24 cellular contexts compared by ENCODE assay signal in the genomic region with DNA sequence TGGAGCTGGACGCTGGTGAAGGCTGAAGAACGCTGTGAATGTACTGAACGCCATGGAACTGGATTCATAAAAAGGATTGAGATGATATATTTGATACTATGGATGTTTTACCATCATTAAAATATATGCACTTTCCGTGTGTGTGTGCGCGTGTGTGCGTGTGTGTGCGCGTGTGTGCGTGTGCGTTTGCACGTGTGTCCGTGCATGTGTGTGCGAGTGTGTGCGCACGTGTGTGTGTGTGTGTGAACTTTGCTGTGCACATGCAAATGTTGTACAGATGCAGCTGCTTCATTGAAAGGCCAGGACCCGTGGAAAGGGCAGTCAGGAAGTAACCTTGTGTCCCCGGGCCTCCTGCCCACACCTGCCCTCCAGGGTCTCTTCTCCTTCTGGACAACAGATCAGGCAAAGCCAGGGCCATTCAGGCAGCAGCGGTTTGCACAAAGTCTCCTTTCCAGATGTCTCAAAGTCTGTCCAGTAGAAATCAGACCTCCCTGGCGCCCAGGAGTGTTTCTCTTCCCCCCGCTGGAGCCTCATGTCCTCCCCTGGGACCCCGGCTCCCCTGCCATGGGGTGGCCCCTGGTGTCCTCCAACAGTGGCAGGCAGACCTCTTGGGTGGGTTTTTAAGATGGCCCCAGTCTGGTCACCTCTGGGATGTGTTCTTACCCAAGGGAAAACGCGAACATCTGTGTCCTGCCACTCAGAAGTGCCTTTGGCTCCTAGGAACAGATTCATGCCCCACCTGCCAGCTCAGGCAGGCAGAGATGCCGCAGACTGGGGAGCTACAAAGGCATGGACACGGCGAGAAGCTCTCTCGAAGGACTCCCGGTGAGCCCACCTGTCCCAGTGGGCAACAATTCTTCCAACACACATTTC.
DNase-seq lines count a peak whose midpoint lies in the region; ATAC-seq and TF ChIP-seq lines count a peak whose summit lies in the region.
"Had no signal": no experiment of that assay in that cellular context is flagged by ENCODE, and none has a peak within 500 bp of the region (broad histone marks: within the 10 kb centered on the region; RNA-seq: fewer than 3 reads in every experiment).

No MANE protein-coding gene starts in this region.

- peak overlapping the region; percentile 69 for H3K4me2 ChIP-seq in BLaER1
- H3K4me2 ChIP-seq: A549, GM23338 had no signal

- WGBS in sigmoid colon, 2 donors: 80 to 84% methylated on average over 29 of the region's 29 CpGs

- no peak for TF ChIP-seq EP300 in sigmoid colon (IDR thresholded peaks at IDR 0.05)

- H3K4me1 ChIP-seq in BLaER1 (peaks cover 51% of the 10 kb centered on the region), HEK293 (ENCODE audit: control insufficient read depth, insufficient read depth, low read length) (no peaks in the 10 kb centered on the region), sigmoid colon (peaks cover 0 to 32% (median 25%) of the 10 kb centered on the region in 4 donors)
- H3K4me1 ChIP-seq: A549 had no signal

- H3K27ac ChIP-seq in BLaER1: peak overlapping the region; percentile 26; the same call in 1 of the 2 replicates
- H3K27ac ChIP-seq in HEK293 (ENCODE audit: extremely low read depth, low read depth, low read length): no peak overlapping the region
- no peak overlapping the region for H3K27ac ChIP-seq in sigmoid colon
- H3K27ac ChIP-seq: A549, SK-N-MC had no signal

- peaks cover 6% of the 10 kb centered on the region for H3K27me3 Mint-ChIP-seq in chondrocyte (ENCODE audit: low read depth)
- peaks cover 24 to 81% of the 10 kb centered on the region in 2 donors for H3K27me3 Mint-ChIP-seq in effector memory CD8-positive, alpha-beta T cell

- TF ChIP-seq CTCF in HEK293 (tag by site-specific recombination; IDR thresholded peaks at IDR 0.05) (no peak), chondrocyte (IDR thresholded peaks at IDR 0.05) (no peak), sigmoid colon (IDR thresholded peaks at IDR 0.05) (no peak)

- no peak for ATAC-seq in effector memory CD8-positive, alpha-beta T cell (replicated peaks)
- no peak for ATAC-seq in HG02973 (IDR thresholded peaks at IDR 0.05; ENCODE audit: unreplicated experiment)
- ATAC-seq: A549; CD8-positive, alpha-beta T cell; GM23338; K562 had no signal

- CTCF ChIA-PET in HEK293 (lab: Yijun Ruan, JAX): no interaction called here

- H3K9ac ChIP-seq in BLaER1: no peak overlapping the region

- H4K20me1 ChIP-seq in BLaER1: no peaks in the 10 kb centered on the region

- H3K27me3 ChIP-seq in BLaER1: no peaks in the 10 kb centered on the region
- no peaks in the 10 kb centered on the region for H3K27me3 ChIP-seq in sigmoid colon
- H3K27me3 ChIP-seq: BE2C, MG63 had no signal

- intact Hi-C loops in sigmoid colon (cut with DNase I): loop anchor here (5.0 kb wide), 1 partner anchor 88 kb away; a partner anchor contains a TSS

- H3K9me3 ChIP-seq in BLaER1 (peaks cover 59% of the 10 kb centered on the region), HEK293 (ENCODE audit: control insufficient read depth, insufficient read depth, low read depth, low read length) (no peaks in the 10 kb centered on the region), sigmoid colon (peaks cover 0 to 6% (median 0%) of the 10 kb centered on the region in 4 donors)

- no peaks in the 10 kb centered on the region for H3K36me3 Mint-ChIP-seq in chondrocyte (ENCODE audit: low read depth)
- H3K36me3 Mint-ChIP-seq in effector memory CD8-positive, alpha-beta T cell (ENCODE audit: insufficient read depth): no peaks in the 10 kb centered on the region
- H3K36me3 Mint-ChIP-seq: CD8-positive, alpha-beta T cell had no signal

- H3K4me3 ChIP-seq in BLaER1 (no peak overlapping the region), HEK293 (ENCODE audit: low read depth, low read length) (no peak overlapping the region), sigmoid colon (no peak overlapping the region)
- H3K4me3 ChIP-seq: A549, GM23338, K562, MG63, SK-N-MC had no signal

- peak; percentile 58 for DNase-seq in chondrocyte (ENCODE audit: low spot score)
- peak; percentile 52 for DNase-seq in sigmoid colon
- no peak for DNase-seq in effector memory CD8-positive, alpha-beta T cell
- DNase-seq in AML-193 (lab: John Stamatoyannopoulos, UW): no peak
- DNase-seq: CD8-positive, alpha-beta T cell; HCEC 1CT; MG63; NCI-H1417; NCI-H1694 treated with DMSO at 0.1 percent for 48 hours; NCI-H2081 treated with DMSO at 0.1 percent for 48 hours; NCI-H2171 treated with DMSO at 0.1 percent for 48 hours; NCI-H446 treated with DMSO at 0.1 percent for 48 hours; NCI-H526 treated with DMSO at 0.1 percent for 48 hours; OCI-M1; SHP77 treated with DMSO at 0.1 percent for 48 hours; SW 1271 had no signal

- peaks cover 13% of the 10 kb centered on the region for H3K9me3 Mint-ChIP-seq in chondrocyte (ENCODE audit: low read depth)
- H3K9me3 Mint-ChIP-seq in effector memory CD8-positive, alpha-beta T cell: no peaks in the 10 kb centered on the region

- POLR2A ChIA-PET in HEK293 (lab: Yijun Ruan, JAX): no interaction called here

- TF ChIP-seq POLR2A in sigmoid colon (IDR thresholded peaks at IDR 0.05): no peak

- no peak overlapping the region for H3K4me3 Mint-ChIP-seq in chondrocyte (ENCODE audit: unreplicated experiment)
- H3K4me3 Mint-ChIP-seq in effector memory CD8-positive, alpha-beta T cell: no peak overlapping the region
- H3K4me3 Mint-ChIP-seq: CD8-positive, alpha-beta T cell; GM23338 had no signal

- H3K4me1 Mint-ChIP-seq in chondrocyte (ENCODE audit: low read depth): no peaks in the 10 kb centered on the region
- H3K4me1 Mint-ChIP-seq in effector memory CD8-positive, alpha-beta T cell (ENCODE audit: low read depth in 2 of 2): no peaks in the 10 kb centered on the region
- H3K4me1 Mint-ChIP-seq: GM23338 had no signal

- no peaks in the 10 kb centered on the region for H3K36me3 ChIP-seq in BLaER1
- no peaks in the 10 kb centered on the region for H3K36me3 ChIP-seq in HEK293 (ENCODE audit: control insufficient read depth in 2 of 2, insufficient read depth in 1 of 2, low read length in 2 of 2)
- H3K36me3 ChIP-seq in sigmoid colon: no peaks in the 10 kb centered on the region
- H3K36me3 ChIP-seq: BE2C, MG63 had no signal

- no peak overlapping the region for H3K27ac Mint-ChIP-seq in chondrocyte (ENCODE audit: unreplicated experiment)
- H3K27ac Mint-ChIP-seq in effector memory CD8-positive, alpha-beta T cell: no peak overlapping the region
- H3K27ac Mint-ChIP-seq: CD8-positive, alpha-beta T cell had no signal

TF ChIP-seq in HEK293, 187 proteins besides CTCF, POLR2A, EP300 and RAD21:
- TF ChIP-seq GLIS1 (tag by site-specific recombination; IDR thresholded peaks at IDR 0.05): peak; percentile 21; the same call in 1 of the 2 replicates
- TF ChIP-seq, protein P1, sequence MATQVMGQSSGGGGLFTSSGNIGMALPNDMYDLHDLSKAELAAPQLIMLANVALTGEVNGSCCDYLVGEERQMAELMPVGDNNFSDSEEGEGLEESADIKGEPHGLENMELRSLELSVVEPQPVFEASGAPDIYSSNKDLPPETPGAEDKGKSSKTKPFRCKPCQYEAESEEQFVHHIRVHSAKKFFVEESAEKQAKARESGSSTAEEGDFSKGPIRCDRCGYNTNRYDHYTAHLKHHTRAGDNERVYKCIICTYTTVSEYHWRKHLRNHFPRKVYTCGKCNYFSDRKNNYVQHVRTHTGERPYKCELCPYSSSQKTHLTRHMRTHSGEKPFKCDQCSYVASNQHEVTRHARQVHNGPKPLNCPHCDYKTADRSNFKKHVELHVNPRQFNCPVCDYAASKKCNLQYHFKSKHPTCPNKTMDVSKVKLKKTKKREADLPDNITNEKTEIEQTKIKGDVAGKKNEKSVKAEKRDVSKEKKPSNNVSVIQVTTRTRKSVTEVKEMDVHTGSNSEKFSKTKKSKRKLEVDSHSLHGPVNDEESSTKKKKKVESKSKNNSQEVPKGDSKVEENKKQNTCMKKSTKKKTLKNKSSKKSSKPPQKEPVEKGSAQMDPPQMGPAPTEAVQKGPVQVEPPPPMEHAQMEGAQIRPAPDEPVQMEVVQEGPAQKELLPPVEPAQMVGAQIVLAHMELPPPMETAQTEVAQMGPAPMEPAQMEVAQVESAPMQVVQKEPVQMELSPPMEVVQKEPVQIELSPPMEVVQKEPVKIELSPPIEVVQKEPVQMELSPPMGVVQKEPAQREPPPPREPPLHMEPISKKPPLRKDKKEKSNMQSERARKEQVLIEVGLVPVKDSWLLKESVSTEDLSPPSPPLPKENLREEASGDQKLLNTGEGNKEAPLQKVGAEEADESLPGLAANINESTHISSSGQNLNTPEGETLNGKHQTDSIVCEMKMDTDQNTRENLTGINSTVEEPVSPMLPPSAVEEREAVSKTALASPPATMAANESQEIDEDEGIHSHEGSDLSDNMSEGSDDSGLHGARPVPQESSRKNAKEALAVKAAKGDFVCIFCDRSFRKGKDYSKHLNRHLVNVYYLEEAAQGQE (tag by site-specific recombination; IDR thresholded peaks at IDR 0.05): no peak
- TF ChIP-seq, protein P2, sequence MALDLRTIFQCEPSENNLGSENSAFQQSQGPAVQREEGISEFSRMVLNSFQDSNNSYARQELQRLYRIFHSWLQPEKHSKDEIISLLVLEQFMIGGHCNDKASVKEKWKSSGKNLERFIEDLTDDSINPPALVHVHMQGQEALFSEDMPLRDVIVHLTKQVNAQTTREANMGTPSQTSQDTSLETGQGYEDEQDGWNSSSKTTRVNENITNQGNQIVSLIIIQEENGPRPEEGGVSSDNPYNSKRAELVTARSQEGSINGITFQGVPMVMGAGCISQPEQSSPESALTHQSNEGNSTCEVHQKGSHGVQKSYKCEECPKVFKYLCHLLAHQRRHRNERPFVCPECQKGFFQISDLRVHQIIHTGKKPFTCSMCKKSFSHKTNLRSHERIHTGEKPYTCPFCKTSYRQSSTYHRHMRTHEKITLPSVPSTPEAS (tag by site-specific recombination; IDR thresholded peaks at IDR 0.05): peak; percentile 57

Comparison
In these comparisons a context has a peak if more than half of its experiments do, and no peak if none do; other contexts are left out.
1. DNase-seq: peak in chondrocyte (single experiment) and sigmoid colon (single experiment); none in effector memory CD8-positive, alpha-beta T cell (0 of 3) and AML-193 (0 of 2).